In genomic region chr15:89749951-89750559, GRCh38 we compare ENCODE assay signal across 1 cellular context.
A peak's percentile ranks its signal among the peaks of the same experiment; 100 is the strongest.
TF ChIP-seq lines count a peak whose summit lies in the region.

No MANE protein-coding gene starts in this region.

TF ChIP-seq in K562, 482 proteins besides CTCF, POLR2A, EP300 and RAD21:
- no peak for TF ChIP-seq DNMT1 (IDR thresholded peaks at IDR 0.05)
- TF ChIP-seq PCBP1 (IDR thresholded peaks at IDR 0.05; ENCODE audit: low read depth, low read length, poor library complexity, severe bottlenecking), result peak; percentile 30
- TF ChIP-seq DACH1 (IDR thresholded peaks at IDR 0.05; ENCODE audit: partially characterized antibody), result no peak
- peak; percentile 36; the same call in 1 of the 2 replicates for TF ChIP-seq ZBTB7A (IDR thresholded peaks at IDR 0.05; ENCODE audit: borderline replicate concordance, control insufficient read depth, low read depth, low read length)
- TF ChIP-seq E2F3 (CRISPR knock-in tag; IDR thresholded peaks at IDR 0.05), result no peak
